ENCODE assay signal across 23 cellular contexts in genomic region chr2:129895526-129896082, GRCh38.
"Had no signal": no experiment of that assay in that cellular context is flagged by ENCODE, and none has a peak within 500 bp of the region (broad histone marks: within the 10 kb centered on the region; RNA-seq: fewer than 3 reads in every experiment).

No MANE protein-coding gene starts in this region.

- H3K9ac ChIP-seq: neural progenitor cell had no signal

- H3K27ac ChIP-seq: gastrocnemius medialis, heart left ventricle, hepatocyte, neural progenitor cell, prostate gland, right atrium auricular region, stomach, thyroid gland had no signal

- H3K4me3 ChIP-seq: gastrocnemius medialis, heart left ventricle, hepatocyte, neural progenitor cell, prostate gland, right atrium auricular region, smooth muscle cell, stomach, thyroid gland had no signal

- DNase-seq: central memory CD4-positive, alpha-beta T cell; dermis blood vessel endothelial cell; effector memory CD8-positive, alpha-beta T cell; foreskin fibroblast; gastrocnemius medialis; heart left ventricle; mesenchymal stem cell; midbrain; naive thymus-derived CD4-positive, alpha-beta T cell; stimulated activated CD4-positive, alpha-beta T cell treated with anti-CD3 and anti-CD28 coated beads, Interleukin-12 subunit alpha, Interleukin-12 subunit beta, amount 100 ng/mL, for 4 hours; stimulated activated CD4-positive, alpha-beta T cell treated with anti-CD3 and anti-CD28 coated beads, Interleukin-1b, Interleukin-23, amount 100 ng/mL, for 48 hours; stimulated activated CD4-positive, alpha-beta T cell treated with anti-CD3 and anti-CD28 coated beads, Interleukin-4, amount 100 ng/mL, for 24 hours; stimulated activated naive CD4-positive, alpha-beta T cell treated with Interleukin-2 at 50 U/mL for 16 hours; thyroid gland; trophoblast cell had no signal

- H3K4me1 ChIP-seq: gastrocnemius medialis, heart left ventricle, neural progenitor cell, prostate gland, right atrium auricular region, stomach, thyroid gland had no signal

- H3K36me3 ChIP-seq: gastrocnemius medialis, heart left ventricle, neural progenitor cell, prostate gland, right atrium auricular region, stomach, thyroid gland had no signal

- H3K9me3 ChIP-seq: gastrocnemius medialis, prostate gland, thyroid gland had no signal

- H3K27me3 ChIP-seq: hepatocyte, neural progenitor cell, right atrium auricular region, thyroid gland had no signal

- ATAC-seq: effector memory CD8-positive, alpha-beta T cell; gastrocnemius medialis; heart left ventricle; left lobe of liver; naive thymus-derived CD4-positive, alpha-beta T cell; sciatic nerve had no signal
